ENCODE assay signal across 1 cellular context in genomic region chr19:45117167-45117594, GRCh38.
A peak's percentile ranks its signal among the peaks of the same experiment; 100 is the strongest.
TF ChIP-seq lines count a peak whose summit lies in the region.

No MANE protein-coding gene starts in this region.

TF ChIP-seq in GM12878, 131 proteins besides CTCF, POLR2A, EP300 and RAD21 (continued from another document and continues in another):
- TF ChIP-seq ZBTB33 (IDR thresholded peaks at IDR 0.05) (no peak), MLLT1 (IDR thresholded peaks at IDR 0.05) (peak; percentile 25; the same call in 1 of the 2 replicates), ZNF384 (IDR thresholded peaks at IDR 0.05; ENCODE audit: borderline replicate concordance, low read depth, low read length) (no peak), RUNX3 (IDR thresholded peaks at IDR 0.05; ENCODE audit: low read length) (peak; percentile 92), RAD51 (IDR thresholded peaks at IDR 0.05) (peak; percentile 12; the same call in 1 of the 2 replicates), SMARCA5 (IDR thresholded peaks at IDR 0.05) (no peak), CHD2 (IDR thresholded peaks at IDR 0.05; ENCODE audit: borderline replicate concordance, low read depth, low read length) (no peak), MYB (IDR thresholded peaks at IDR 0.05; ENCODE audit: borderline replicate concordance, low read depth, low read length) (no peak), CREB1 (IDR thresholded peaks at IDR 0.05; ENCODE audit: low read depth) (no peak), ETV6 (conservative IDR thresholded peaks at IDR 0.05 in 1 of 2, IDR thresholded peaks at IDR 0.05 in 1 of 2; ENCODE audit: borderline replicate concordance in 1 of 2, low read depth in 1 of 2) (no peak), EZH2 (IDR thresholded peaks at IDR 0.05; ENCODE audit: borderline replicate concordance, control insufficient read depth, low read depth, low read length) (no peak), SUPT20H (IDR thresholded peaks at IDR 0.05; ENCODE audit: borderline replicate concordance, control insufficient read depth, low read depth, low read length) (no peak), NRF1 (conservative IDR thresholded peaks at IDR 0.05; ENCODE audit: low read depth, low read length) (no peak), ZBTB40 (IDR thresholded peaks at IDR 0.05; ENCODE audit: borderline replicate concordance) (no peak), MYC (IDR thresholded peaks at IDR 0.05; ENCODE audit: insufficient read depth, insufficient read length, insufficient replicate concordance, low read length, severe bottlenecking) (no peak), ZNF207 (IDR thresholded peaks at IDR 0.05; ENCODE audit: borderline replicate concordance) (no peak), BHLHE40 (IDR thresholded peaks at IDR 0.05; ENCODE audit: borderline replicate concordance in 1 of 2, low read depth in 2 of 2, low read length in 1 of 2) (peak in 1 of 2 experiments; percentile 78; a peak in 2 of 4 replicates), MTA3 (IDR thresholded peaks at IDR 0.05; ENCODE audit: borderline replicate concordance, low read length) (no peak), KLF5 (IDR thresholded peaks at IDR 0.05; ENCODE audit: partially characterized antibody) (no peak), ZNF24 (IDR thresholded peaks at IDR 0.05) (no peak), SRF (IDR thresholded peaks at IDR 0.05; ENCODE audit: low read depth in 2 of 2, low read length in 2 of 2) (no peak), RB1 (IDR thresholded peaks at IDR 0.05; ENCODE audit: borderline replicate concordance) (peak; percentile 61; the same call in 1 of the 2 replicates), ATF7 (IDR thresholded peaks at IDR 0.05; ENCODE audit: low read depth) (peak; percentile 76), TCF3 (IDR thresholded peaks at IDR 0.05; ENCODE audit: borderline replicate concordance, insufficient read depth, low read depth, low read length) (peak; percentile 47; the same call in 1 of the 2 replicates), SP1 (IDR thresholded peaks at IDR 0.05; ENCODE audit: low read depth, low read length) (no peak), PKNOX1 (IDR thresholded peaks at IDR 0.05) (peak; percentile 40; the same call in 1 of the 2 replicates), NFIC (IDR thresholded peaks at IDR 0.05; ENCODE audit: low read depth, low read length) (no peak), POLR2AphosphoS2 (IDR thresholded peaks at IDR 0.05; ENCODE audit: low read depth, low read length) (no peak), GATAD2B (conservative IDR thresholded peaks at IDR 0.05; ENCODE audit: low read depth) (peak; percentile 85), ESRRA (IDR thresholded peaks at IDR 0.05; ENCODE audit: low read length) (no peak), GABPA (IDR thresholded peaks at IDR 0.05; ENCODE audit: low read depth) (no peak), FOXK2 (IDR thresholded peaks at IDR 0.05) (no peak), ZZZ3 (IDR thresholded peaks at IDR 0.05; ENCODE audit: control insufficient read depth, insufficient read length, low read depth) (no peak), IRF4 (IDR thresholded peaks at IDR 0.05; ENCODE audit: low read depth, low read length) (0 out of 2 replicates have a peak, but pooled peaks have one; percentile 22), CBFB (IDR thresholded peaks at IDR 0.05; ENCODE audit: low read depth) (peak; percentile 64; the same call in 1 of the 2 replicates), RELA (IDR thresholded peaks at IDR 0.05; ENCODE audit: borderline replicate concordance, partially characterized antibody) (no peak), MEF2B (IDR thresholded peaks at IDR 0.05; ENCODE audit: partially characterized antibody, poor library complexity, severe bottlenecking) (peak; percentile 46), IKZF2 (IDR thresholded peaks at IDR 0.05) (peak; percentile 83 to 87), CBX5 (IDR thresholded peaks at IDR 0.05; ENCODE audit: low read depth) (no peak), CHD1 (IDR thresholded peaks at IDR 0.05; ENCODE audit: low read depth, low read length) (no peak), SUZ12 (IDR thresholded peaks at IDR 0.05; ENCODE audit: unreplicated experiment) (no peak), PBX3 (IDR thresholded peaks at IDR 0.05; ENCODE audit: insufficient replicate concordance, low read depth, low read length) (no peak), IRF3 (IDR thresholded peaks at IDR 0.05) (no peak), JUNB (IDR thresholded peaks at IDR 0.05) (no peak; the same call in 1 of the 2 replicates), HCFC1 (IDR thresholded peaks at IDR 0.05; ENCODE audit: low read length) (no peak), KAT2A (conservative IDR thresholded peaks at IDR 0.05; ENCODE audit: control insufficient read depth, low read depth, low read length) (no peak), MTA2 (IDR thresholded peaks at IDR 0.05; ENCODE audit: low read depth) (peak; percentile 67), BCL11A (IDR thresholded peaks at IDR 0.05; ENCODE audit: low read depth, low read length) (no peak), BCLAF1 (IDR thresholded peaks at IDR 0.05) (no peak), PAX5 (IDR thresholded peaks at IDR 0.05; ENCODE audit: borderline replicate concordance, low read depth, low read length) (0 out of 2 replicates have a peak, but pooled peaks have one; percentile 21), RBBP5 (conservative IDR thresholded peaks at IDR 0.05) (no peak), USF2 (IDR thresholded peaks at IDR 0.05; ENCODE audit: borderline replicate concordance, low read depth, low read length) (no peak), PAX8 (IDR thresholded peaks at IDR 0.05) (no peak)
